Comparison of ENCODE assay signal across 8 cellular contexts in genomic region chr1:60848583-60849188, GRCh38.
DNase-seq lines count a peak whose midpoint lies in the region; ATAC-seq, FAIRE-seq and TF ChIP-seq lines count a peak whose summit lies in the region.

No MANE protein-coding gene starts in this region.

- H3K36me3 ChIP-seq in cardiac muscle cell (no peaks in the 10 kb centered on the region), pancreas (no peaks in the 10 kb centered on the region)

- DNase-seq in cardiac muscle cell (ENCODE audit: low read depth in 1 of 2, low spot score in 1 of 2), result peak; percentile 48 to 74
- DNase-seq in cardiac septum (ENCODE audit: low spot score), result no peak
- DNase-seq in NCI-H524 treated with DMSO at 0.1 percent for 48 hours (lab: John Stamatoyannopoulos, UW), result peak; percentile 39
- DNase-seq in dermis blood vessel endothelial cell, result peak; percentile 73
- no peak for DNase-seq in pancreas
- DNase-seq in GM19240 (ENCODE audit: insufficient read length, low spot score), result no peak
- DNase-seq in middle frontal gyrus (ENCODE audit: extremely low spot score, low spot score), result no peak
- DNase-seq in activated CD8-positive, alpha-beta memory T cell treated with anti-CD3 and anti-CD28 coated beads, Interleukin-2, amount 10 ng/mL, durations not matched to agents 7 days and 5 days, result no peak

- H3K27ac Mint-ChIP-seq in activated CD8-positive, alpha-beta memory T cell treated with anti-CD3 and anti-CD28 coated beads, Interleukin-2, amount 10 ng/mL, durations not matched to agents 7 days and 5 days, result no peak overlapping the region

- FAIRE-seq in pancreas (lab: Jason Lieb, UNC), result peak; percentile 45

- H3K4me3 ChIP-seq in cardiac muscle cell, result no peak overlapping the region
- no peak overlapping the region for H3K4me3 ChIP-seq in pancreas

- intact Hi-C loops in cardiac septum (cut with DNase I) (loop anchor here (1.0 to 5.0 kb wide), 2 partner anchors 195 to 1004 kb away; no protein-coding TSS in a partner anchor), pancreas (cut with DNase I) (no loop called here)

- CTCF ChIA-PET in activated CD8-positive, alpha-beta memory T cell treated with anti-CD3 and anti-CD28 coated beads, Interleukin-2, amount 10 ng/mL, durations not matched to agents 7 days and 5 days (lab: Charles Lee), result interaction anchor here (0.7 to 2.8 kb wide), 7 partner anchors 13 to 1003 kb away, joined by 3 to 17 read pairs (median 3); no protein-coding TSS in a partner anchor

- no peaks in the 10 kb centered on the region for H3K27me3 ChIP-seq in cardiac muscle cell
- H3K27me3 ChIP-seq in pancreas, result no peaks in the 10 kb centered on the region

- 4 to 6% methylated on average over 1 of the region's 1 CpG for WGBS in pancreas, 2 donors

- H3K9me3 ChIP-seq in cardiac muscle cell (ENCODE audit: low read depth) (no peaks in the 10 kb centered on the region), pancreas (no peaks in the 10 kb centered on the region)

- H3K9me3 Mint-ChIP-seq in activated CD8-positive, alpha-beta memory T cell treated with anti-CD3 and anti-CD28 coated beads, Interleukin-2, amount 10 ng/mL, durations not matched to agents 7 days and 5 days (ENCODE audit: low read depth), result no peaks in the 10 kb centered on the region

- TF ChIP-seq CTCF in cardiac muscle cell (IDR thresholded peaks at IDR 0.05; ENCODE audit: low read depth, low read length) (peak; percentile 52), pancreas (IDR thresholded peaks at IDR 0.05) (peak in 3 of 4 donors; percentile 19 to 27 (median 22))

- H3K27me3 Mint-ChIP-seq in activated CD8-positive, alpha-beta memory T cell treated with anti-CD3 and anti-CD28 coated beads, Interleukin-2, amount 10 ng/mL, durations not matched to agents 7 days and 5 days, result peaks cover 37% of the 10 kb centered on the region

- H3K4me1 ChIP-seq in cardiac muscle cell (ENCODE audit: low read depth) (no peaks in the 10 kb centered on the region), pancreas (no peaks in the 10 kb centered on the region)

- H3K36me3 Mint-ChIP-seq in activated CD8-positive, alpha-beta memory T cell treated with anti-CD3 and anti-CD28 coated beads, Interleukin-2, amount 10 ng/mL, durations not matched to agents 7 days and 5 days, result no peaks in the 10 kb centered on the region

- H3K27ac ChIP-seq in cardiac muscle cell (no peak overlapping the region), pancreas (no peak overlapping the region)

- ATAC-seq in pancreas, result peak in 3 of 4 donors; percentile 35 to 57 (median 56)
- no peak for ATAC-seq in activated CD8-positive, alpha-beta memory T cell treated with anti-CD3 and anti-CD28 coated beads, Interleukin-2, amount 10 ng/mL, durations not matched to agents 7 days and 5 days

- H3K4me1 Mint-ChIP-seq in activated CD8-positive, alpha-beta memory T cell treated with anti-CD3 and anti-CD28 coated beads, Interleukin-2, amount 10 ng/mL, durations not matched to agents 7 days and 5 days, result no peaks in the 10 kb centered on the region

- no peak overlapping the region for H3K4me3 Mint-ChIP-seq in activated CD8-positive, alpha-beta memory T cell treated with anti-CD3 and anti-CD28 coated beads, Interleukin-2, amount 10 ng/mL, durations not matched to agents 7 days and 5 days

Comparison
In these comparisons a context has a peak if more than half of its experiments do, and no peak if none do; other contexts are left out.
1. DNase-seq: peak in cardiac muscle cell (2 of 2), NCI-H524 treated with DMSO at 0.1 percent for 48 hours (single experiment) and dermis blood vessel endothelial cell (single experiment); none in cardiac septum (single experiment), pancreas (0 of 6), GM19240 (single experiment), middle frontal gyrus (single experiment) and activated CD8-positive, alpha-beta memory T cell treated with anti-CD3 and anti-CD28 coated beads, Interleukin-2, amount 10 ng/mL, durations not matched to agents 7 days and 5 days (single experiment).